Comparison of ENCODE assay signal across 18 cellular contexts in the genomic region with DNA sequence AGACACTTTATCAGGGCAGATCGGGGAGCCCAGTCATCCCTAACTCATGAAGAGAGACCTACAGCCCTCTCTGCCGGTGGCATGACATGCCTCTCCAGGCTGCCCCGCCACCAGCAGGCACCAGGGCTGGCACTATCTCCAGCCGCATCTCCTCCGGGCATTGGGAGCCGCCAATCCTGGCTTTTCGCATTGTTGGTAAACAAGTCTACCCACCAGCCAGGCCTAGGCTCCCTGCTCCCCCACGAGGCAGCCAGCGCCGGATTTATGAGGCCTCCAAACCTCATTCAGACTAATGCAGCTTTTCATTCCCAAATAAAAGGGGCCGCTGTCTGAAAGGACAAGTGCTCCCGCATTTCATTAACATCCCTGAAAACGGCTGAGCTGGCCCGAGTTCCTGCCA. TPM values are rescaled to one million over a fixed set of nuclear protein-coding genes. Genes with fewer than 3 reads are reported as not detected.
A peak's percentile ranks its signal among the peaks of the same experiment; 100 is the strongest.
DNase-seq lines count a peak whose midpoint lies in the region; ATAC-seq and TF ChIP-seq lines count a peak whose summit lies in the region.
"Had no signal": no experiment of that assay in that cellular context is flagged by ENCODE, and none has a peak within 500 bp of the region (broad histone marks: within the 10 kb centered on the region; RNA-seq: fewer than 3 reads in every experiment).

No MANE protein-coding gene starts in this region.

- H3K4me1 ChIP-seq in GM23338 (ENCODE audit: insufficient read depth), result peaks cover 70% of the 10 kb centered on the region
- peaks cover 2% of the 10 kb centered on the region for H3K4me1 ChIP-seq in ovary (ENCODE audit: insufficient read depth)

- peak overlapping the region; percentile 56; the same call in 1 of the 2 replicates for H2AFZ ChIP-seq in GM23338

- DNase-seq in GM23338 (ENCODE audit: low spot score) (peak; percentile 40), NCI-H128 (lab: John Stamatoyannopoulos, UW; ENCODE audit: unreplicated experiment) (peak; percentile 63), anterior cingulate cortex (lab: John Stamatoyannopoulos, UW) (peak in 40 of 58 donors; percentile 23 to 79 (median 42)), midbrain (lab: John Stamatoyannopoulos, UW) (peak; percentile 54), cardiac septum (ENCODE audit: low spot score) (no peak), ovary (no peak), NOMO-1 treated with DMSO at 0.1 percent for 48 hours (lab: John Stamatoyannopoulos, UW; ENCODE audit: unreplicated experiment) (no peak)
- DNase-seq: activated CD8-positive, alpha-beta T cell treated with anti-CD3 and anti-CD28 coated beads, Interleukin-2, amount 10 ng/mL, durations not matched to agents 7 days and 5 days; cerebellar nuclear complex; HFFc6; left ventricle myocardium inferior; NK-92 treated with Interleukin-12 subunit alpha and Interleukin-12 subunit beta, amount 100 ng/mL, for 24 hours; T-cell had no signal

- 6 to 17% (median 6%) methylated on average over 14 of the region's 14 CpGs for WGBS in ovary, 3 donors

- H3K9me3 Mint-ChIP-seq in GM23338, result no peaks in the 10 kb centered on the region; the same call in 2 of the 3 replicates
- H3K9me3 Mint-ChIP-seq: T-cell, type B pancreatic cell had no signal

- no peaks in the 10 kb centered on the region for H4K20me1 ChIP-seq in GM23338 (replicated peaks; ENCODE audit: insufficient read depth)

- H3K27ac ChIP-seq in GM23338 (ENCODE audit: low read depth) (no peak overlapping the region), ovary (no peak overlapping the region)
- H3K27ac ChIP-seq: left ventricle myocardium inferior, skin epidermis, WERI-Rb-1 had no signal

- H3K4me3 Mint-ChIP-seq in GM23338, result peak overlapping the region; percentile 58
- H3K4me3 Mint-ChIP-seq: activated CD8-positive, alpha-beta T cell treated with anti-CD3 and anti-CD28 coated beads, Interleukin-2, amount 10 ng/mL, durations not matched to agents 7 days and 5 days; HFFc6; T-cell had no signal

- TF ChIP-seq POLR2A in ovary (IDR thresholded peaks at IDR 0.05), result no peak

- H3K27me3 ChIP-seq in GM23338 (ENCODE audit: insufficient read depth), result peaks cover 48% of the 10 kb centered on the region
- H3K27me3 ChIP-seq in ovary, result no peaks in the 10 kb centered on the region

- no peaks in the 10 kb centered on the region for H3K9me2 ChIP-seq in GM23338 (ENCODE audit: insufficient read depth)

- H3K4me1 Mint-ChIP-seq in GM23338, result peaks cover 73% of the 10 kb centered on the region

- ATAC-seq in GM23338, result no peak; the same call in 2 of the 3 replicates
- ATAC-seq: activated CD8-positive, alpha-beta T cell treated with anti-CD3 and anti-CD28 coated beads, Interleukin-2, amount 10 ng/mL, durations not matched to agents 7 days and 5 days; T-cell had no signal

- no peak for TF ChIP-seq EP300 in ovary (IDR thresholded peaks at IDR 0.05)

- H3F3A ChIP-seq in GM23338 (replicated peaks; ENCODE audit: low read depth), result peaks cover 13% of the 10 kb centered on the region; the same call in 1 of the 2 replicates

- H3K27ac Mint-ChIP-seq in GM23338, result no peak overlapping the region; the same call in 1 of the 2 replicates
- H3K27ac Mint-ChIP-seq: activated CD8-positive, alpha-beta T cell treated with anti-CD3 and anti-CD28 coated beads, Interleukin-2, amount 10 ng/mL, durations not matched to agents 7 days and 5 days; HFFc6; T-cell; type B pancreatic cell had no signal

- no peaks in the 10 kb centered on the region for H3K9me3 ChIP-seq in ovary
- H3K9me3 ChIP-seq: left ventricle myocardium inferior had no signal

- H3K27me3 Mint-ChIP-seq in GM23338 (ENCODE audit: insufficient read depth, low read depth, poor library complexity), result peaks cover 40% of the 10 kb centered on the region

- intact Hi-C loops in cardiac septum (cut with DNase I), result no loop called here
- intact Hi-C loops in ovary (cut with DNase I), result no loop called here

- H3K36me3 ChIP-seq in GM23338 (ENCODE audit: insufficient read depth) (no peaks in the 10 kb centered on the region; the same call in 1 of the 2 replicates), ovary (no peaks in the 10 kb centered on the region)
- H3K36me3 ChIP-seq: left ventricle myocardium inferior, WERI-Rb-1 had no signal

- H3K4me2 ChIP-seq in GM23338, result peak overlapping the region; percentile 97

- no peaks in the 10 kb centered on the region for H3K79me2 ChIP-seq in GM23338 (replicated peaks; ENCODE audit: insufficient read depth)

- TF ChIP-seq CTCF in GM23338 (conservative IDR thresholded peaks at IDR 0.05; ENCODE audit: low read depth in 2 of 2), result no peak
- no peak for TF ChIP-seq CTCF in ovary (IDR thresholded peaks at IDR 0.05)

- H3K4me3 ChIP-seq in GM23338 (peak overlapping the region; percentile 43), ovary (no peak overlapping the region)
- H3K4me3 ChIP-seq: left ventricle myocardium inferior, skin epidermis had no signal

- H3K36me3 Mint-ChIP-seq in GM23338 (ENCODE audit: low read depth), result no peaks in the 10 kb centered on the region
- H3K36me3 Mint-ChIP-seq: T-cell, type B pancreatic cell had no signal

TF ChIP-seq in GM23338, 12 proteins besides CTCF, POLR2A, EP300 and RAD21:
- TF ChIP-seq, protein P1, sequence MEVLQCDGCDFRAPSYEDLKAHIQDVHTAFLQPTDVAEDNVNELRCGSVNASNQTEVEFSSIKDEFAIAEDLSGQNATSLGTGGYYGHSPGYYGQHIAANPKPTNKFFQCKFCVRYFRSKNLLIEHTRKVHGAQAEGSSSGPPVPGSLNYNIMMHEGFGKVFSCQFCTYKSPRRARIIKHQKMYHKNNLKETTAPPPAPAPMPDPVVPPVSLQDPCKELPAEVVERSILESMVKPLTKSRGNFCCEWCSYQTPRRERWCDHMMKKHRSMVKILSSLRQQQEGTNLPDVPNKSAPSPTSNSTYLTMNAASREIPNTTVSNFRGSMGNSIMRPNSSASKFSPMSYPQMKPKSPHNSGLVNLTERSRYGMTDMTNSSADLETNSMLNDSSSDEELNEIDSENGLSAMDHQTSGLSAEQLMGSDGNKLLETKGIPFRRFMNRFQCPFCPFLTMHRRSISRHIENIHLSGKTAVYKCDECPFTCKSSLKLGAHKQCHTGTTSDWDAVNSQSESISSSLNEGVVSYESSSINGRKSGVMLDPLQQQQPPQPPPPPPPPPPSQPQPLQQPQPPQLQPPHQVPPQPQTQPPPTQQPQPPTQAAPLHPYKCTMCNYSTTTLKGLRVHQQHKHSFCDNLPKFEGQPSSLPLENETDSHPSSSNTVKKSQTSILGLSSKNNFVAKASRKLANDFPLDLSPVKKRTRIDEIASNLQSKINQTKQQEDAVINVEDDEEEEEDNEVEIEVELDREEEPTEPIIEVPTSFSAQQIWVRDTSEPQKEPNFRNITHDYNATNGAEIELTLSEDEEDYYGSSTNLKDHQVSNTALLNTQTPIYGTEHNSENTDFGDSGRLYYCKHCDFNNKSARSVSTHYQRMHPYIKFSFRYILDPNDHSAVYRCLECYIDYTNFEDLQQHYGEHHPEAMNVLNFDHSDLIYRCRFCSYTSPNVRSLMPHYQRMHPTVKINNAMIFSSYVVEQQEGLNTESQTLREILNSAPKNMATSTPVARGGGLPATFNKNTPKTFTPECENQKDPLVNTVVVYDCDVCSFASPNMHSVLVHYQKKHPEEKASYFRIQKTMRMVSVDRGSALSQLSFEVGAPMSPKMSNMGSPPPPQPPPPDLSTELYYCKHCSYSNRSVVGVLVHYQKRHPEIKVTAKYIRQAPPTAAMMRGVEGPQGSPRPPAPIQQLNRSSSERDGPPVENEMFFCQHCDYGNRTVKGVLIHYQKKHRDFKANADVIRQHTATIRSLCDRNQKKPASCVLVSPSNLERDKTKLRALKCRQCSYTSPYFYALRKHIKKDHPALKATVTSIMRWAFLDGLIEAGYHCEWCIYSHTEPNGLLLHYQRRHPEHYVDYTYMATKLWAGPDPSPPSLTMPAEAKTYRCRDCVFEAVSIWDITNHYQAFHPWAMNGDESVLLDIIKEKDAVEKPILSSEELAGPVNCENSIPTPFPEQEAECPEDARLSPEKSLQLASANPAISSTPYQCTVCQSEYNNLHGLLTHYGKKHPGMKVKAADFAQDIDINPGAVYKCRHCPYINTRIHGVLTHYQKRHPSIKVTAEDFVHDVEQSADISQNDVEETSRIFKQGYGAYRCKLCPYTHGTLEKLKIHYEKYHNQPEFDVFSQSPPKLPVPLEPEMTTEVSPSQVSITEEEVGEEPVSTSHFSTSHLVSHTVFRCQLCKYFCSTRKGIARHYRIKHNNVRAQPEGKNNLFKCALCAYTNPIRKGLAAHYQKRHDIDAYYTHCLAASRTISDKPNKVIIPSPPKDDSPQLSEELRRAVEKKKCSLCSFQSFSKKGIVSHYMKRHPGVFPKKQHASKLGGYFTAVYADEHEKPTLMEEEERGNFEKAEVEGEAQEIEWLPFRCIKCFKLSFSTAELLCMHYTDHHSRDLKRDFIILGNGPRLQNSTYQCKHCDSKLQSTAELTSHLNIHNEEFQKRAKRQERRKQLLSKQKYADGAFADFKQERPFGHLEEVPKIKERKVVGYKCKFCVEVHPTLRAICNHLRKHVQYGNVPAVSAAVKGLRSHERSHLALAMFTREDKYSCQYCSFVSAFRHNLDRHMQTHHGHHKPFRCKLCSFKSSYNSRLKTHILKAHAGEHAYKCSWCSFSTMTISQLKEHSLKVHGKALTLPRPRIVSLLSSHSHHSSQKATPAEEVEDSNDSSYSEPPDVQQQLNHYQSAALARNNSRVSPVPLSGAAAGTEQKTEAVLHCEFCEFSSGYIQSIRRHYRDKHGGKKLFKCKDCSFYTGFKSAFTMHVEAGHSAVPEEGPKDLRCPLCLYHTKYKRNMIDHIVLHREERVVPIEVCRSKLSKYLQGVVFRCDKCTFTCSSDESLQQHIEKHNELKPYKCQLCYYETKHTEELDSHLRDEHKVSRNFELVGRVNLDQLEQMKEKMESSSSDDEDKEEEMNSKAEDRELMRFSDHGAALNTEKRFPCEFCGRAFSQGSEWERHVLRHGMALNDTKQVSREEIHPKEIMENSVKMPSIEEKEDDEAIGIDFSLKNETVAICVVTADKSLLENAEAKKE (CRISPR knock-in tag; IDR thresholded peaks at IDR 0.05), result no peak
- TF ChIP-seq EZH2phosphoT487 (IDR thresholded peaks at IDR 0.05; ENCODE audit: unreplicated experiment) (no peak), ZNF114 (CRISPR knock-in tag; IDR thresholded peaks at IDR 0.05) (no peak), JUNB (IDR thresholded peaks at IDR 0.05; ENCODE audit: unreplicated experiment) (no peak)
TF ChIP-seq in GM23338: peak in this region for 0.

RNA-seq across cellular contexts. Expression of a gene that starts 3.4 kb away (rescaled TPM):
- 2.8 and 2.9 TPM in 2 replicates for total RNA-seq in GM23338 (2014; rRNA removed; shearing (Covaris generic))
- polyA plus RNA-seq in GM23338 (2016; fragmentation: Nextera tagmentation; extraction: Ambion mirVana), result 0.23 and 0.31 TPM in 2 replicates
- total RNA-seq in cardiac septum, result 0.08 TPM
- under 1 TPM in 5 of 7 donors, not detected in 2; 0.11 to 0.76 (median 0.32) TPM for total RNA-seq in ovary
- polyA plus RNA-seq in ovary, result under 1 TPM; 0.18 to 0.97 TPM
- total RNA-seq: activated CD8-positive, alpha-beta T cell treated with anti-CD3 and anti-CD28 coated beads, Interleukin-2, amount 10 ng/mL, durations not matched to agents 7 days and 5 days; HFFc6; osteocyte had no signal
- polyA plus RNA-seq: BJ had no signal

Comparison
In these comparisons a context has a peak if more than half of its experiments do, and no peak if none do; other contexts are left out.
1. DNase-seq: peak in GM23338 (single experiment), NCI-H128 (single experiment), anterior cingulate cortex (40 of 58) and midbrain (single experiment); none in cardiac septum (single experiment), ovary (0 of 5) and NOMO-1 treated with DMSO at 0.1 percent for 48 hours (single experiment).